14 cellular contexts compared by ENCODE assay signal in genomic region chr20:58660855-58661254, GRCh38. TPM values are rescaled to one million over a fixed set of nuclear protein-coding genes. Genes with fewer than 3 reads are reported as not detected.
A peak's percentile ranks its signal among the peaks of the same experiment; 100 is the strongest.
DNase-seq lines count a peak whose midpoint lies in the region; ATAC-seq, FAIRE-seq and TF ChIP-seq lines count a peak whose summit lies in the region.
"Had no signal": no experiment of that assay in that cellular context is flagged by ENCODE, and none has a peak within 500 bp of the region (broad histone marks: within the 10 kb centered on the region; RNA-seq: fewer than 3 reads in every experiment).

No MANE protein-coding gene starts in this region.

- H3K9me3 Mint-ChIP-seq in activated CD4-positive, alpha-beta memory T cell treated with anti-CD3 and anti-CD28 coated beads, Interleukin-2, amount 10 ng/mL, durations not matched to agents 7 days and 5 days = no peaks in the 10 kb centered on the region
- no peaks in the 10 kb centered on the region for H3K9me3 Mint-ChIP-seq in stimulated activated naive CD8-positive, alpha-beta T cell treated with anti-CD3 and anti-CD28 coated beads, Interleukin-15, amount 100 ng/mL, for 72 hours
- H3K9me3 Mint-ChIP-seq: brain had no signal

- DNase-seq in left ventricle myocardium inferior (no peak), right atrium auricular region (ENCODE audit: low spot score) (no peak), ovary (no peak), RCC 7860 (ENCODE audit: low spot score) (no peak), NCI-H2081 treated with DMSO at 0.1 percent for 48 hours (lab: John Stamatoyannopoulos, UW) (no peak)
- no peak for DNase-seq in activated CD4-positive, alpha-beta memory T cell treated with anti-CD3 and anti-CD28 coated beads, Interleukin-2, amount 10 ng/mL, durations not matched to agents 7 days and 5 days
- DNase-seq in stimulated activated naive CD8-positive, alpha-beta T cell treated with anti-CD3 and anti-CD28 coated beads, Interleukin-15, amount 100 ng/mL, for 72 hours = no peak
- DNase-seq: heart right ventricle, islet precursor cell, NCI-H1092 had no signal

- peak overlapping the region; percentile 93 for H3K27ac Mint-ChIP-seq in activated CD4-positive, alpha-beta memory T cell treated with anti-CD3 and anti-CD28 coated beads, Interleukin-2, amount 10 ng/mL, durations not matched to agents 7 days and 5 days
- peak overlapping the region; percentile 97 to 98 for H3K27ac Mint-ChIP-seq in stimulated activated naive CD8-positive, alpha-beta T cell treated with anti-CD3 and anti-CD28 coated beads, Interleukin-15, amount 100 ng/mL, for 72 hours

- no peak overlapping the region for H3K4me3 ChIP-seq in left ventricle myocardium inferior
- no peak overlapping the region for H3K4me3 ChIP-seq in right atrium auricular region
- no peak overlapping the region for H3K4me3 ChIP-seq in endocrine pancreas (ENCODE audit: control insufficient read depth, insufficient read depth, low read length)
- no peak overlapping the region for H3K4me3 ChIP-seq in ovary
- H3K4me3 ChIP-seq: heart right ventricle, K562, pancreas had no signal

- H3K27me3 ChIP-seq in left ventricle myocardium inferior (ENCODE audit: low read depth) (no peaks in the 10 kb centered on the region), right atrium auricular region (no peaks in the 10 kb centered on the region), endocrine pancreas (ENCODE audit: control insufficient read depth, insufficient read depth, low read length) (no peaks in the 10 kb centered on the region), ovary (no peaks in the 10 kb centered on the region)
- H3K27me3 ChIP-seq: heart right ventricle, pancreas had no signal

- H3K36me3 ChIP-seq in left ventricle myocardium inferior (peaks cover 12% of the 10 kb centered on the region), right atrium auricular region (peaks cover 6% of the 10 kb centered on the region), endocrine pancreas (ENCODE audit: control insufficient read depth, insufficient read depth, low read length) (no peaks in the 10 kb centered on the region), ovary (no peaks in the 10 kb centered on the region)

- POLR2A ChIA-PET in activated CD4-positive, alpha-beta memory T cell treated with anti-CD3 and anti-CD28 coated beads, Interleukin-2, amount 10 ng/mL, durations not matched to agents 7 days and 5 days (lab: Charles Lee) = interaction anchor here (1.1 to 7.1 kb wide), 4 partner anchors 9 to 353 kb away, joined by 3 to 121 read pairs (median 3); partner anchors contain the start of genes NELFCD and STX16

- no peak for FAIRE-seq in RCC 7860 (lab: Jason Lieb, UNC)
- FAIRE-seq: K562, pancreas had no signal

- peak overlapping the region; percentile 5 for H3K9ac ChIP-seq in endocrine pancreas (ENCODE audit: control insufficient read depth, insufficient read depth, low read length)

- H3K4me3 Mint-ChIP-seq in activated CD4-positive, alpha-beta memory T cell treated with anti-CD3 and anti-CD28 coated beads, Interleukin-2, amount 10 ng/mL, durations not matched to agents 7 days and 5 days = peak overlapping the region; percentile 68
- peak overlapping the region; percentile 82 to 89 for H3K4me3 Mint-ChIP-seq in stimulated activated naive CD8-positive, alpha-beta T cell treated with anti-CD3 and anti-CD28 coated beads, Interleukin-15, amount 100 ng/mL, for 72 hours

- intact Hi-C loops in left ventricle myocardium inferior (cut with micrococcal nuclease) = no loop called here
- intact Hi-C loops in ovary (cut with DNase I) = no loop called here

- no peak for TF ChIP-seq CTCF in left ventricle myocardium inferior (IDR thresholded peaks at IDR 0.05; ENCODE audit: borderline replicate concordance)
- TF ChIP-seq CTCF in right atrium auricular region (IDR thresholded peaks at IDR 0.05) = no peak
- TF ChIP-seq CTCF in ovary (IDR thresholded peaks at IDR 0.05) = no peak

- CTCF ChIA-PET in activated CD4-positive, alpha-beta memory T cell treated with anti-CD3 and anti-CD28 coated beads, Interleukin-2, amount 10 ng/mL, durations not matched to agents 7 days and 5 days (lab: Charles Lee) = interaction anchor here (0.9 to 3.9 kb wide), 2 partner anchors 8 to 11 kb away, joined by 3 to 37 read pairs; partner anchors contain the start of gene STX16

- WGBS in ovary, 3 donors = 40 to 43% (median 41%) methylated on average over 5 of the region's 5 CpGs

- no peaks in the 10 kb centered on the region for H3K27me3 Mint-ChIP-seq in activated CD4-positive, alpha-beta memory T cell treated with anti-CD3 and anti-CD28 coated beads, Interleukin-2, amount 10 ng/mL, durations not matched to agents 7 days and 5 days
- H3K27me3 Mint-ChIP-seq in stimulated activated naive CD8-positive, alpha-beta T cell treated with anti-CD3 and anti-CD28 coated beads, Interleukin-15, amount 100 ng/mL, for 72 hours = no peaks in the 10 kb centered on the region
- H3K27me3 Mint-ChIP-seq: brain had no signal

- peak; percentile 38 for ATAC-seq in stimulated activated naive CD8-positive, alpha-beta T cell treated with anti-CD3 and anti-CD28 coated beads, Interleukin-15, amount 100 ng/mL, for 72 hours
- ATAC-seq: K562, pancreas had no signal

- peaks cover 62% of the 10 kb centered on the region for H3K36me3 Mint-ChIP-seq in activated CD4-positive, alpha-beta memory T cell treated with anti-CD3 and anti-CD28 coated beads, Interleukin-2, amount 10 ng/mL, durations not matched to agents 7 days and 5 days (ENCODE audit: low read depth)

- no peaks in the 10 kb centered on the region for H3K9me3 ChIP-seq in left ventricle myocardium inferior (replicated peaks)
- H3K9me3 ChIP-seq in right atrium auricular region = no peaks in the 10 kb centered on the region
- no peaks in the 10 kb centered on the region for H3K9me3 ChIP-seq in endocrine pancreas (ENCODE audit: control insufficient read depth, low read length)
- no peaks in the 10 kb centered on the region for H3K9me3 ChIP-seq in ovary
- H3K9me3 ChIP-seq: heart right ventricle, pancreas had no signal

- H3K27ac ChIP-seq in left ventricle myocardium inferior (replicated peaks) (peak overlapping the region; percentile 35), right atrium auricular region (no peak overlapping the region), ovary (no peak overlapping the region)
- H3K27ac ChIP-seq: pancreas had no signal

- no peak for TF ChIP-seq EP300 in ovary (IDR thresholded peaks at IDR 0.05)

- no peak for TF ChIP-seq POLR2A in ovary (IDR thresholded peaks at IDR 0.05)

- H3K4me1 Mint-ChIP-seq in activated CD4-positive, alpha-beta memory T cell treated with anti-CD3 and anti-CD28 coated beads, Interleukin-2, amount 10 ng/mL, durations not matched to agents 7 days and 5 days = peaks cover 78% of the 10 kb centered on the region
- peaks cover 82% of the 10 kb centered on the region for H3K4me1 Mint-ChIP-seq in stimulated activated naive CD8-positive, alpha-beta T cell treated with anti-CD3 and anti-CD28 coated beads, Interleukin-15, amount 100 ng/mL, for 72 hours

- H3K4me1 ChIP-seq in left ventricle myocardium inferior (peaks cover 60% of the 10 kb centered on the region), right atrium auricular region (peaks cover 0 to 40% of the 10 kb centered on the region in 2 donors), endocrine pancreas (ENCODE audit: control insufficient read depth, insufficient read depth, low read length) (peaks cover 20% of the 10 kb centered on the region), ovary (ENCODE audit: insufficient read depth) (no peaks in the 10 kb centered on the region)

RNA-seq across cellular contexts. Expression of gene STX16, which starts 9.8 kb away (rescaled TPM):
- total RNA-seq in left ventricle myocardium inferior = 28.0 TPM
- 10 to 100 TPM; 20.9 to 26.1 TPM for total RNA-seq in right atrium auricular region
- 100 to 1,000 TPM; 152 to 153 TPM for total RNA-seq in activated CD4-positive, alpha-beta memory T cell treated with anti-CD3 and anti-CD28 coated beads, Interleukin-2, amount 10 ng/mL, durations not matched to agents 7 days and 5 days
- total RNA-seq in ovary = 10 to 100 TPM; 31.9 to 55.8 (median 46.5) TPM
- polyA plus RNA-seq in ovary = 10 to 100 TPM; 42.5 to 55.3 TPM

RNA-seq across cellular contexts. Expression of gene NPEPL1, which starts 31.7 kb away (rescaled TPM):
- total RNA-seq in left ventricle myocardium inferior (33.6 TPM), right atrium auricular region (10 to 100 TPM; 12.2 to 14.1 TPM), ovary (10 to 100 TPM; 17.8 to 41.0 (median 33.9) TPM)
- 10 to 100 TPM; 29.1 to 30.7 TPM for total RNA-seq in activated CD4-positive, alpha-beta memory T cell treated with anti-CD3 and anti-CD28 coated beads, Interleukin-2, amount 10 ng/mL, durations not matched to agents 7 days and 5 days
- 10 to 100 TPM in 1 of 2 donors, 1 to 10 TPM in 1; 6.2 to 38.5 TPM for polyA plus RNA-seq in ovary
